28 cellular contexts compared by ENCODE assay signal in genomic region chr16:84275562-84276151, GRCh38. TPM values are rescaled to one million over a fixed set of nuclear protein-coding genes. Genes with fewer than 3 reads are reported as not detected.
DNase-seq lines count a peak whose midpoint lies in the region; ATAC-seq, FAIRE-seq and TF ChIP-seq lines count a peak whose summit lies in the region.
"Had no signal": no experiment of that assay in that cellular context is flagged by ENCODE, and none has a peak within 500 bp of the region (broad histone marks: within the 10 kb centered on the region; RNA-seq: fewer than 3 reads in every experiment).

No MANE protein-coding gene starts in this region.

- no peaks in the 10 kb centered on the region for H3K9me2 ChIP-seq in SK-N-SH

- no peak overlapping the region for H3K4me3 Mint-ChIP-seq in glutamatergic neuron (ENCODE audit: unreplicated experiment)
- no peak overlapping the region for H3K4me3 Mint-ChIP-seq in CD4-positive, alpha-beta memory T cell
- H3K4me3 Mint-ChIP-seq: CD14-positive monocyte; CD4-positive, alpha-beta T cell; GM23338; H9; HFFc6 had no signal

- H3K9me3 ChIP-seq in SK-N-SH (no peaks in the 10 kb centered on the region), HEK293 (ENCODE audit: control insufficient read depth, insufficient read depth, low read depth, low read length) (no peaks in the 10 kb centered on the region), K562 (replicated peaks; ENCODE audit: control insufficient read depth, insufficient read depth, low read depth, low read length) (no peaks in the 10 kb centered on the region)
- no peaks in the 10 kb centered on the region for H3K9me3 ChIP-seq in CD4-positive, alpha-beta memory T cell (ENCODE audit: control insufficient read depth in 1 of 2, low read length in 2 of 2)
- H3K9me3 ChIP-seq: BE2C; BLaER1 treated with 17β-estradiol and CSF1 and Interleukin-3, amounts not matched to agents 10 nM and 100 nM had no signal

- DNase-seq in SK-N-SH (no peak), K562 (ENCODE audit: extremely low read depth in 1 of 4, low spot score in 3 of 4) (no peak), glutamatergic neuron (no peak)
- DNase-seq in CD4-positive, alpha-beta memory T cell, result no peak
- DNase-seq: ACHN; AML-193; BE2C; CD4-positive, alpha-beta T cell; DMS 273 treated with DMSO at 0.1 percent for 48 hours; DMS79; EL; GDM1; H9; HFFc6 had no signal

- H3K4me1 ChIP-seq in SK-N-SH (ENCODE audit: control insufficient read depth in 1 of 2, insufficient read depth in 2 of 2, low read depth in 1 of 2, low read length in 1 of 2) (no peaks in the 10 kb centered on the region; a peak in 1 of 4 replicates), HEK293 (ENCODE audit: control insufficient read depth, insufficient read depth, low read length) (no peaks in the 10 kb centered on the region), K562 (replicated peaks in 1 of 2; ENCODE audit: control insufficient read depth in 2 of 2, insufficient read depth in 2 of 2, low read length in 2 of 2) (no peaks in the 10 kb centered on the region)
- no peaks in the 10 kb centered on the region for H3K4me1 ChIP-seq in CD4-positive, alpha-beta memory T cell (ENCODE audit: insufficient read depth, low read length)
- H3K4me1 ChIP-seq: BE2C had no signal

- in situ Hi-C loops in K562 (cut with MboI), result no loop called here

- H3K27ac ChIP-seq in SK-N-SH (ENCODE audit: low read depth in 2 of 2, low read length in 1 of 2), result no peak overlapping the region
- H3K27ac ChIP-seq in HEK293 (ENCODE audit: extremely low read depth, low read depth, low read length), result no peak overlapping the region
- H3K27ac ChIP-seq in K562 (ENCODE audit: extremely low read depth, low read depth, low read length), result no peak overlapping the region
- H3K27ac ChIP-seq in CD4-positive, alpha-beta memory T cell (ENCODE audit: low read depth, low read length), result no peak overlapping the region
- H3K27ac ChIP-seq: 22Rv1; BLaER1 treated with 17β-estradiol and CSF1 and Interleukin-3, amounts not matched to agents 10 nM and 100 nM had no signal

- 41% methylated on average over 7 of the region's 7 CpGs for WGBS in SK-N-SH (ENCODE audit: low lambda C conversion rate)
- 0% methylated on average over 7 of the region's 7 CpGs for WGBS in K562 (ENCODE audit: insufficient coverage, low coverage, missing lambda C conversion rate)

- H3K79me2 ChIP-seq in SK-N-SH (ENCODE audit: insufficient read depth), result no peaks in the 10 kb centered on the region
- H3K79me2 ChIP-seq in K562 (ENCODE audit: control insufficient read depth, insufficient read depth, low read length), result no peaks in the 10 kb centered on the region

- TF ChIP-seq CTCF in SK-N-SH (IDR thresholded peaks at IDR 0.05) (no peak), HEK293 (tag by site-specific recombination; IDR thresholded peaks at IDR 0.05) (no peak), K562 (IDR thresholded peaks at IDR 0.05 in 2 of 3, conservative IDR thresholded peaks at IDR 0.05 in 1 of 3; ENCODE audit: insufficient read depth in 2 of 3, low read depth in 1 of 3, low read length in 3 of 3) (no peak), glutamatergic neuron (IDR thresholded peaks at IDR 0.05; ENCODE audit: partially characterized antibody, unreplicated experiment) (no peak)

- H2AFZ ChIP-seq in SK-N-SH (ENCODE audit: low read depth) (0 out of 2 replicates have a peak overlapping the region, but pooled peaks have one; percentile 6), K562 (ENCODE audit: low read depth, low read length) (no peak overlapping the region)
- H2AFZ ChIP-seq: GM23338 had no signal

- POLR2A ChIA-PET in SK-N-SH (lab: Yijun Ruan, JAX), result no interaction called here
- POLR2A ChIA-PET in HEK293 (lab: Yijun Ruan, JAX), result no interaction called here
- POLR2A ChIA-PET in K562 (lab: Yijun Ruan, JAX), result interaction anchor here (1.0 kb wide), 1 partner anchor 9 kb away, joined by 3 read pairs; no protein-coding TSS in a partner anchor
- POLR2A ChIA-PET in CD4-positive, alpha-beta memory T cell (lab: Charles Lee; ENCODE audit: partially characterized antibody), result no interaction called here

- H3K9me1 ChIP-seq in K562 (ENCODE audit: control insufficient read depth, insufficient read depth, low read length), result no peaks in the 10 kb centered on the region

- no peaks in the 10 kb centered on the region for H3K9me3 Mint-ChIP-seq in glutamatergic neuron (ENCODE audit: unreplicated experiment)
- no peaks in the 10 kb centered on the region for H3K9me3 Mint-ChIP-seq in CD4-positive, alpha-beta memory T cell
- H3K9me3 Mint-ChIP-seq: CD14-positive monocyte; CD4-positive, alpha-beta T cell; GM23338; H9; HFFc6 had no signal

- H3K4me3 ChIP-seq in SK-N-SH (ENCODE audit: low read depth in 2 of 2, low read length in 1 of 2) (no peak overlapping the region), HEK293 (ENCODE audit: low read depth, low read length) (no peak overlapping the region), K562 (no peak overlapping the region)
- no peak overlapping the region for H3K4me3 ChIP-seq in CD4-positive, alpha-beta memory T cell (ENCODE audit: low read length in 2 of 2)
- H3K4me3 ChIP-seq: BLaER1 treated with 17β-estradiol and CSF1 and Interleukin-3, amounts not matched to agents 10 nM and 100 nM; GM12878; GM23338 had no signal

- no peaks in the 10 kb centered on the region for H3K27me3 Mint-ChIP-seq in glutamatergic neuron (ENCODE audit: unreplicated experiment)
- H3K27me3 Mint-ChIP-seq in CD4-positive, alpha-beta memory T cell, result peaks cover 10 to 16% of the 10 kb centered on the region in 2 donors

- FAIRE-seq in K562 (lab: Jason Lieb, UNC), result no peak
- FAIRE-seq: A204.1, D721Med, GM12878, GM19239 had no signal

- intact Hi-C loops in K562 (cut with micrococcal nuclease), result no loop called here
- intact Hi-C loops in CD4-positive, alpha-beta memory T cell (cut with micrococcal nuclease), result loop anchor here (2.0 kb wide), 1 partner anchor 209 kb away; no protein-coding TSS in a partner anchor

- ATAC-seq in SK-N-SH treated with all-trans-retinoic acid at 6 μM for 48 hours (no peak), K562 (no peak), HG03378 (IDR thresholded peaks at IDR 0.05; ENCODE audit: unreplicated experiment) (no peak), HG02884 (IDR thresholded peaks at IDR 0.05; ENCODE audit: unreplicated experiment) (no peak)
- ATAC-seq: GM12878, GM23338, HCT116 had no signal

- H3K36me3 Mint-ChIP-seq in glutamatergic neuron (ENCODE audit: unreplicated experiment), result no peaks in the 10 kb centered on the region
- no peaks in the 10 kb centered on the region for H3K36me3 Mint-ChIP-seq in CD4-positive, alpha-beta memory T cell
- H3K36me3 Mint-ChIP-seq: CD14-positive monocyte had no signal

- CTCF ChIA-PET in SK-N-SH (lab: Yijun Ruan, JAX) (interaction anchor here (1.2 to 4.3 kb wide), 3 partner anchors 31 to 208 kb away, joined by 6 to 67 read pairs (median 53); no protein-coding TSS in a partner anchor), HEK293 (lab: Yijun Ruan, JAX) (interaction anchor here (1.0 to 3.7 kb wide), 11 partner anchors 9 to 230 kb away, joined by 3 to 29 read pairs (median 10); partner anchors contain the start of genes MEAK7 and TAF1C), K562 (lab: Yijun Ruan, JAX; ENCODE audit: low intra/inter-chr PET ratio) (no interaction called here)
- CTCF ChIA-PET in CD4-positive, alpha-beta memory T cell (lab: Charles Lee; ENCODE audit: partially characterized antibody), result interaction anchor here (0.9 to 4.3 kb wide), 6 partner anchors 8 to 233 kb away, joined by 3 to 34 read pairs (median 8); no protein-coding TSS in a partner anchor

- no peak overlapping the region for H3K4me2 ChIP-seq in SK-N-SH
- no peak overlapping the region for H3K4me2 ChIP-seq in K562 (ENCODE audit: insufficient read depth, low read length)
- H3K4me2 ChIP-seq: BLaER1 treated with 17β-estradiol and CSF1 and Interleukin-3, amounts not matched to agents 10 nM and 100 nM; GM23338 had no signal

- H4K20me1 ChIP-seq in SK-N-SH (ENCODE audit: insufficient read depth) (no peaks in the 10 kb centered on the region), K562 (replicated peaks; ENCODE audit: control insufficient read depth, insufficient read depth, low read length) (peaks cover 4% of the 10 kb centered on the region; the same call in 1 of the 2 replicates)
- H4K20me1 ChIP-seq: BLaER1 treated with 17β-estradiol and CSF1 and Interleukin-3, amounts not matched to agents 10 nM and 100 nM had no signal

- no peak for TF ChIP-seq POLR2A in K562 (conservative IDR thresholded peaks at IDR 0.05)

- no peaks in the 10 kb centered on the region for H3K27me3 ChIP-seq in SK-N-SH (ENCODE audit: insufficient read depth)
- H3K27me3 ChIP-seq in K562 (ENCODE audit: control insufficient read depth in 2 of 2, insufficient read depth in 2 of 2, low read length in 2 of 2), result peaks cover 44 to 66% of the 10 kb centered on the region in 2 experiments
- peaks cover 3% of the 10 kb centered on the region for H3K27me3 ChIP-seq in CD4-positive, alpha-beta memory T cell (ENCODE audit: insufficient read depth, low read length)
- H3K27me3 ChIP-seq: BE2C; BLaER1 treated with 17β-estradiol and CSF1 and Interleukin-3, amounts not matched to agents 10 nM and 100 nM had no signal

- H3K27ac Mint-ChIP-seq in glutamatergic neuron (ENCODE audit: unreplicated experiment), result peak overlapping the region; percentile 34
- no peak overlapping the region for H3K27ac Mint-ChIP-seq in CD4-positive, alpha-beta memory T cell
- H3K27ac Mint-ChIP-seq: CD4-positive, alpha-beta T cell; GM23338; H9; HFFc6 had no signal

- TF ChIP-seq RAD21 in SK-N-SH (IDR thresholded peaks at IDR 0.05; ENCODE audit: low read length) (no peak), K562 (CRISPR knock-in tag; conservative IDR thresholded peaks at IDR 0.05 in 1 of 2, IDR thresholded peaks at IDR 0.05 in 1 of 2) (no peak)

- peaks cover 20% of the 10 kb centered on the region for H3K4me1 Mint-ChIP-seq in glutamatergic neuron (ENCODE audit: low read depth, unreplicated experiment)
- H3K4me1 Mint-ChIP-seq in CD4-positive, alpha-beta memory T cell, result peaks cover 0 to 1% (median 0%) of the 10 kb centered on the region in 4 donors
- H3K4me1 Mint-ChIP-seq: CD14-positive monocyte had no signal

- H3K36me3 ChIP-seq in SK-N-SH (replicated peaks in 1 of 2; ENCODE audit: control insufficient read depth in 1 of 2, insufficient read depth in 2 of 2, low read length in 1 of 2), result no peaks in the 10 kb centered on the region
- H3K36me3 ChIP-seq in HEK293 (ENCODE audit: control insufficient read depth in 2 of 2, insufficient read depth in 1 of 2, low read length in 2 of 2), result no peaks in the 10 kb centered on the region
- H3K36me3 ChIP-seq in K562 (ENCODE audit: control insufficient read depth, insufficient read depth, low read length), result no peaks in the 10 kb centered on the region
- H3K36me3 ChIP-seq in CD4-positive, alpha-beta memory T cell (ENCODE audit: insufficient read depth, low read length), result no peaks in the 10 kb centered on the region
- H3K36me3 ChIP-seq: BE2C; BLaER1 treated with 17β-estradiol and CSF1 and Interleukin-3, amounts not matched to agents 10 nM and 100 nM had no signal

- BruUV-seq in K562 (replicated peaks; lab: Mats Ljungman, UMichigan), result no TSS peak

- H3K9ac ChIP-seq in SK-N-SH, result no peak overlapping the region
- no peak overlapping the region for H3K9ac ChIP-seq in K562 (ENCODE audit: insufficient read depth in 1 of 2, low read depth in 2 of 2, low read length in 2 of 2)
- H3K9ac ChIP-seq: BLaER1 treated with 17β-estradiol and CSF1 and Interleukin-3, amounts not matched to agents 10 nM and 100 nM had no signal

- H3F3A ChIP-seq in SK-N-SH (replicated peaks; ENCODE audit: insufficient read depth), result no peaks in the 10 kb centered on the region

- TF ChIP-seq EP300 in SK-N-SH (IDR thresholded peaks at IDR 0.05; ENCODE audit: borderline replicate concordance in 1 of 2, low read depth in 1 of 2, low read length in 1 of 2), result no peak
- TF ChIP-seq EP300 in K562 (IDR thresholded peaks at IDR 0.05; ENCODE audit: low read length), result no peak

RNA-seq across cellular contexts. Expression of gene WFDC1, which starts 19.0 kb away (rescaled TPM):
- 0.03 and 0.23 TPM in 2 replicates for polyA plus RNA-seq in SK-N-SH (2012; rRNA removed)
- polyA plus RNA-seq in SK-N-SH (2012; cell fraction: cytosol; rRNA removed), result 0.05 and 0.08 TPM in 2 replicates
- polyA plus RNA-seq in SK-N-SH (2012; cell fraction: nucleus; rRNA removed), result 0.02 TPM in 1 of 2 replicates, not detected in the other
- total RNA-seq in K562 (2011; cell fraction: chromatin; rRNA removed; ENCODE audit: low replicate concordance), result not detected in 2 replicates
- total RNA-seq in K562 (2011; cell fraction: nucleolus; rRNA removed), result not detected in 2 replicates
- not detected in 2 replicates for total RNA-seq in K562 (2011; cell fraction: nucleoplasm; rRNA removed)
- not detected in 2 replicates for total RNA-seq in K562 (2014; rRNA removed)
- total RNA-seq in K562 (2014; rRNA removed; fragmentation: Illumina TruSeq; extraction: Trizol), result not detected in 2 replicates
- not detected in 2 replicates for total RNA-seq in K562 (2015; rRNA removed; fragmentation: Illumina TruSeq; extraction: Trizol)
- total RNA-seq in K562 (2021), result not detected in 2 replicates
- polyA plus RNA-seq in K562 (2011; rRNA removed), result not detected in 2 replicates
- polyA plus RNA-seq in K562 (2011; cell fraction: cytosol; rRNA removed), result not detected in 2 replicates
- not detected in 2 replicates for polyA plus RNA-seq in K562 (2011; cell fraction: nucleus; rRNA removed)
- polyA plus RNA-seq in K562 (2012), result not detected in 2 replicates
- polyA plus RNA-seq in K562 (2014; fragmentation: Illumina TruSeq; extraction: Trizol), result not detected in 2 replicates
- polyA plus RNA-seq in K562 (2014; fragmentation: Nextera tagmentation; extraction: Ambion mirVana), result not detected
- not detected in 2 replicates for polyA plus RNA-seq in K562 (2014; rRNA removed)
- not detected in 2 replicates for polyA minus RNA-seq in K562 (2011; rRNA and poly(A)+ RNA removed)
- not detected in 2 replicates for polyA minus RNA-seq in K562 (2011; cell fraction: cytosol; rRNA and poly(A)+ RNA removed)
- polyA minus RNA-seq in K562 (2011; cell fraction: nucleus; rRNA and poly(A)+ RNA removed), result not detected in 2 replicates
- total RNA-seq in glutamatergic neuron (ENCODE audit: unreplicated experiment), result 0.93 TPM
- total RNA-seq in CD4-positive, alpha-beta memory T cell, result not detected
- polyA plus RNA-seq in CD4-positive, alpha-beta memory T cell, result not detected
- total RNA-seq: CD4-positive, alpha-beta T cell; GM12878; H4 had no signal
- polyA plus RNA-seq: CD14-positive monocyte, GM12878 had no signal

RNA-seq across cellular contexts. Expression of gene KCNG4, which starts 35.8 kb away (rescaled TPM):
- polyA plus RNA-seq in SK-N-SH (2012; rRNA removed), result 0.02 TPM in 1 of 2 replicates, not detected in the other
- under 0.01 TPM in 1 of 2 replicates, not detected in the other for polyA plus RNA-seq in SK-N-SH (2012; cell fraction: cytosol; rRNA removed)
- polyA plus RNA-seq in SK-N-SH (2012; cell fraction: nucleus; rRNA removed), result 0.01 TPM in 1 of 2 replicates, not detected in the other
- not detected in 2 replicates for total RNA-seq in K562 (2011; cell fraction: chromatin; rRNA removed; ENCODE audit: low replicate concordance)
- total RNA-seq in K562 (2011; cell fraction: nucleolus; rRNA removed), result not detected in 2 replicates
- not detected in 2 replicates for total RNA-seq in K562 (2011; cell fraction: nucleoplasm; rRNA removed)
- total RNA-seq in K562 (2014; rRNA removed), result not detected in 2 replicates
- total RNA-seq in K562 (2014; rRNA removed; fragmentation: Illumina TruSeq; extraction: Trizol), result not detected in 2 replicates
- total RNA-seq in K562 (2015; rRNA removed; fragmentation: Illumina TruSeq; extraction: Trizol), result not detected in 2 replicates
- total RNA-seq in K562 (2021), result not detected in 2 replicates
- not detected in 2 replicates for polyA plus RNA-seq in K562 (2011; rRNA removed)
- not detected in 2 replicates for polyA plus RNA-seq in K562 (2011; cell fraction: cytosol; rRNA removed)
- polyA plus RNA-seq in K562 (2011; cell fraction: nucleus; rRNA removed), result not detected in 2 replicates
- polyA plus RNA-seq in K562 (2012), result not detected in 2 replicates
- polyA plus RNA-seq in K562 (2014; fragmentation: Illumina TruSeq; extraction: Trizol), result not detected in 2 replicates
- polyA plus RNA-seq in K562 (2014; fragmentation: Nextera tagmentation; extraction: Ambion mirVana), result not detected
- polyA plus RNA-seq in K562 (2014; rRNA removed), result not detected in 2 replicates
- not detected in 2 replicates for polyA minus RNA-seq in K562 (2011; rRNA and poly(A)+ RNA removed)
- polyA minus RNA-seq in K562 (2011; cell fraction: cytosol; rRNA and poly(A)+ RNA removed), result not detected in 2 replicates
- polyA minus RNA-seq in K562 (2011; cell fraction: nucleus; rRNA and poly(A)+ RNA removed), result not detected in 2 replicates
- not detected for total RNA-seq in glutamatergic neuron (ENCODE audit: unreplicated experiment)
- not detected for total RNA-seq in CD4-positive, alpha-beta memory T cell
- polyA plus RNA-seq in CD4-positive, alpha-beta memory T cell, result not detected
- total RNA-seq: CD4-positive, alpha-beta T cell; GM12878; H4; H9; HFFc6 had no signal
- polyA plus RNA-seq: CD14-positive monocyte, GM12878, GM23338 had no signal
